Comparison of ENCODE assay signal across 9 cellular contexts in genomic region chr6:5174756-5175155, GRCh38.
DNase-seq lines count a peak whose midpoint lies in the region; ATAC-seq and TF ChIP-seq lines count a peak whose summit lies in the region.
"Had no signal": no experiment of that assay in that cellular context is flagged by ENCODE, and none has a peak within 500 bp of the region (broad histone marks: within the 10 kb centered on the region; RNA-seq: fewer than 3 reads in every experiment).

No MANE protein-coding gene starts in this region.

- peak overlapping the region; percentile 19 for H3K4me3 ChIP-seq in A673 (ENCODE audit: low read depth, low read length, poor library complexity, severe bottlenecking)
- peak overlapping the region; percentile 55 for H3K4me3 ChIP-seq in OCI-LY3 (ENCODE audit: low read length)
- peak overlapping the region in 1 of 4 experiments; percentile 9 for H3K4me3 ChIP-seq in fibroblast of lung (replicated peaks in 1 of 4; ENCODE audit: control extremely low read depth in 1 of 4, insufficient read depth in 1 of 4, low read depth in 3 of 4, low read length in 4 of 4)
- H3K4me3 ChIP-seq in coronary artery = no peak overlapping the region

- POLR2A ChIA-PET in A673 (lab: Charles Lee; ENCODE audit: low non-redundant PET) = no interaction called here

- H3K9ac ChIP-seq in OCI-LY3 (ENCODE audit: low read length) = no peak overlapping the region
- H3K9ac ChIP-seq in fibroblast of lung (ENCODE audit: insufficient read depth, low read length) = no peak overlapping the region

- H3K9me3 ChIP-seq in A673 (ENCODE audit: low read depth, low read length, poor library complexity, severe bottlenecking) (no peaks in the 10 kb centered on the region), OCI-LY3 (ENCODE audit: insufficient read depth, low read length) (no peaks in the 10 kb centered on the region), fibroblast of lung (ENCODE audit: control insufficient read depth, insufficient read depth, low read depth, low read length) (no peaks in the 10 kb centered on the region)

- CTCF ChIA-PET in A673 (lab: Charles Lee) = interaction anchor here (1.3 kb wide), 1 partner anchor 9 kb away, joined by 3 read pairs; no protein-coding TSS in a partner anchor

- peak overlapping the region; percentile 59 for H3K27ac ChIP-seq in A673 (ENCODE audit: low read depth, low read length, poor library complexity, severe bottlenecking)
- no peak overlapping the region for H3K27ac ChIP-seq in OCI-LY3 (ENCODE audit: low read length)
- H3K27ac ChIP-seq in fibroblast of lung (ENCODE audit: insufficient read depth, low read length) = no peak overlapping the region
- H3K27ac ChIP-seq in coronary artery = no peak overlapping the region

- ATAC-seq in GM18498 (IDR thresholded peaks at IDR 0.05; ENCODE audit: unreplicated experiment) = peak; percentile 11

- H3K79me2 ChIP-seq in OCI-LY3 (ENCODE audit: low read length) (no peaks in the 10 kb centered on the region), fibroblast of lung (ENCODE audit: control insufficient read depth, insufficient read depth, low read length) (no peaks in the 10 kb centered on the region)

- peak overlapping the region; percentile 73 for H3K4me2 ChIP-seq in OCI-LY3 (ENCODE audit: low read length)
- H3K4me2 ChIP-seq in fibroblast of lung (ENCODE audit: extremely low read depth, insufficient read depth, low read length) = peak overlapping the region; percentile 28

- no peaks in the 10 kb centered on the region for H3K27me3 ChIP-seq in A673 (replicated peaks; ENCODE audit: insufficient read depth, low read depth, low read length, poor library complexity)
- no peaks in the 10 kb centered on the region for H3K27me3 ChIP-seq in OCI-LY3 (ENCODE audit: low read depth, low read length)
- no peaks in the 10 kb centered on the region for H3K27me3 ChIP-seq in fibroblast of lung (ENCODE audit: control insufficient read depth, insufficient read depth, low read length)

- BruUV-seq in A673 (replicated peaks; lab: Mats Ljungman, UMichigan) = no TSS peak

- DNase-seq in A673 (ENCODE audit: low spot score) (peak; percentile 47), fibroblast of lung (ENCODE audit: low read depth in 2 of 2) (no peak), coronary artery (ENCODE audit: low spot score) (no peak), NCI-H748 treated with DMSO at 0.1 percent for 48 hours (lab: John Stamatoyannopoulos, UW) (no peak), OCI-M2 (lab: John Stamatoyannopoulos, UW; ENCODE audit: unreplicated experiment) (no peak), H4 (ENCODE audit: low spot score) (no peak)
- DNase-seq: GF-D8 had no signal

- TF ChIP-seq CTCF in A673 (conservative IDR thresholded peaks at IDR 0.05; ENCODE audit: low read depth, low read length) = no peak
- no peak for TF ChIP-seq CTCF in OCI-LY3 (IDR thresholded peaks at IDR 0.05; ENCODE audit: low read depth, low read length)
- TF ChIP-seq CTCF in fibroblast of lung (conservative IDR thresholded peaks at IDR 0.05 in 1 of 2, IDR thresholded peaks at IDR 0.05 in 1 of 2; ENCODE audit: low read depth in 1 of 2, low read length in 2 of 2) = no peak
- TF ChIP-seq CTCF in coronary artery (IDR thresholded peaks at IDR 0.05) = no peak

- peaks cover 55% of the 10 kb centered on the region for H3K4me1 ChIP-seq in A673 (ENCODE audit: insufficient read depth, low read length, poor library complexity, severe bottlenecking)
- peaks cover 18% of the 10 kb centered on the region for H3K4me1 ChIP-seq in OCI-LY3 (ENCODE audit: low read length)
- no peaks in the 10 kb centered on the region for H3K4me1 ChIP-seq in fibroblast of lung (ENCODE audit: control insufficient read depth, extremely low read depth, insufficient read depth, low read length)

- H4K20me1 ChIP-seq in OCI-LY3 (ENCODE audit: insufficient read depth, low read length) = no peaks in the 10 kb centered on the region
- H4K20me1 ChIP-seq in fibroblast of lung (ENCODE audit: control insufficient read depth, extremely low read depth, insufficient read depth, low read length) = no peaks in the 10 kb centered on the region

- intact Hi-C loops in A673 (cut with micrococcal nuclease; ENCODE audit: unreplicated experiment) = no loop called here

- H3K36me3 ChIP-seq in A673 (ENCODE audit: insufficient read depth, low read length, poor library complexity, severe bottlenecking) (no peaks in the 10 kb centered on the region), OCI-LY3 (replicated peaks; ENCODE audit: low read depth, low read length) (no peaks in the 10 kb centered on the region), fibroblast of lung (ENCODE audit: control insufficient read depth, insufficient read depth, low read length) (no peaks in the 10 kb centered on the region)

- H2AFZ ChIP-seq in OCI-LY3 (ENCODE audit: low read depth, low read length) (0 out of 2 replicates have a peak overlapping the region, but pooled peaks have one; percentile 58), fibroblast of lung (ENCODE audit: low read length) (no peak overlapping the region)
